17 cellular contexts compared by ENCODE assay signal in the genomic region with DNA sequence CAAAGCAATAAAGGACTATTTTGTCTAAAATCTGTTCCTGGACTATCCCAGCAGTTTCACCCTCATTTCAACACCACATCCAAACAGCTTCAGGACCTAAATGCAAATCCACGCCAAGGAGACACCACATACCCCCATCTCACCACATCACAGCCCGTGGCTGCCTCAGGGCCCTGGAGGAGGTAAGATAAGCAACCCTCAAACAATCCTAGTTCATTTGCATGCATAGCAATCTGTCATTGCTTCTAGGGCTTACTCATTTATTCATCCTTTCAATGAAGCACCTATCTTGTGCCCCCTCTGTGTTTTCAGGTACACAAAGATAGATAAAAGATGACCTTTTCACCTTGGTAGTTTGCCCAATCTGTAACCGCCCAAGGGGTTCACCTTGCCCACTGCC.
"Had no signal": no experiment of that assay in that cellular context is flagged by ENCODE, and none has a peak within 500 bp of the region (broad histone marks: within the 10 kb centered on the region; RNA-seq: fewer than 3 reads in every experiment).

No MANE protein-coding gene starts in this region.

- H3K36me3 ChIP-seq: ascending aorta, gastroesophageal sphincter, left lung, neutrophil, sigmoid colon, spleen had no signal

- ATAC-seq: activated naive CD8-positive, alpha-beta T cell treated with anti-CD3 and anti-CD28 coated beads, Interleukin-2, amount 50 U/mL, for 24 hours; gastroesophageal sphincter; left lung; naive thymus-derived CD8-positive, alpha-beta T cell had no signal

- H3K27me3 ChIP-seq: ascending aorta, gastroesophageal sphincter, left lung, neutrophil, sigmoid colon, testis had no signal

- H3K4me1 Mint-ChIP-seq: activated naive CD8-positive, alpha-beta T cell treated with anti-CD3 and anti-CD28 coated beads, Interleukin-2, amount 50 U/mL, for 24 hours; naive thymus-derived CD8-positive, alpha-beta T cell had no signal

- H3K27ac Mint-ChIP-seq: activated naive CD4-positive, alpha-beta T cell treated with anti-CD3 and anti-CD28 coated beads for 36 hours; activated naive CD8-positive, alpha-beta T cell treated with anti-CD3 and anti-CD28 coated beads, Interleukin-2, amount 50 U/mL, for 24 hours; activated T-helper 2 cell treated with anti-CD3 and anti-CD28 coated beads, Interferon-gamma antibody, Interleukin-2, Interleukin-4, amounts not matched to agents 10 μg/mL and 5 μg/mL and 100 μg/mL, durations not matched to agents 14 hours and 24 hours and 36 hours; naive thymus-derived CD8-positive, alpha-beta T cell; stimulated activated naive CD8-positive, alpha-beta T cell treated with anti-CD3 and anti-CD28 coated beads, Interleukin-15, Interleukin-2, amounts not matched to agents 100 ng/mL and 50 ng/mL, for 24 hours; T-helper 2 cell treated with Interferon-gamma antibody and Interleukin-4, amounts not matched to agents 5 μg/mL and 100 μg/mL, for 36 hours had no signal

- H3K4me3 ChIP-seq: ascending aorta, gastroesophageal sphincter, left lung, sigmoid colon, spleen, testis had no signal

- H3K79me2 ChIP-seq: parathyroid adenoma had no signal

- DNase-seq: activated CD4-positive, alpha-beta T cell treated with anti-CD3 and anti-CD28 coated beads, Interleukin-2, amount 50 U/mL, for 48 hours; activated CD4-positive, CD25-positive, alpha-beta regulatory T cell treated with anti-CD3 and anti-CD28 coated beads, Interleukin-2, amount 50 U/mL, for 72 hours; activated naive CD4-positive, alpha-beta T cell treated with anti-CD3 and anti-CD28 coated beads for 36 hours; activated naive CD8-positive, alpha-beta T cell treated with anti-CD3 and anti-CD28 coated beads, Interleukin-2, amount 50 U/mL, for 24 hours; left lung; naive thymus-derived CD8-positive, alpha-beta T cell; sigmoid colon; spleen; testis had no signal

- H3K27ac ChIP-seq: ascending aorta, gastroesophageal sphincter, left lung, neutrophil, parathyroid adenoma, sigmoid colon, spleen, testis had no signal

- FAIRE-seq: islet of Langerhans had no signal

- H3K9me3 ChIP-seq: ascending aorta, gastroesophageal sphincter, neutrophil, sigmoid colon, testis had no signal

- H3K4me1 ChIP-seq: ascending aorta, gastroesophageal sphincter, left lung, parathyroid adenoma, sigmoid colon, spleen, testis had no signal

- H3K4me3 Mint-ChIP-seq: activated naive CD4-positive, alpha-beta T cell treated with anti-CD3 and anti-CD28 coated beads for 36 hours; activated naive CD8-positive, alpha-beta T cell treated with anti-CD3 and anti-CD28 coated beads, Interleukin-2, amount 50 U/mL, for 24 hours; naive thymus-derived CD8-positive, alpha-beta T cell; stimulated activated naive CD8-positive, alpha-beta T cell treated with anti-CD3 and anti-CD28 coated beads, Interleukin-15, Interleukin-2, amounts not matched to agents 100 ng/mL and 50 ng/mL, for 24 hours; T-helper 2 cell treated with Interferon-gamma antibody and Interleukin-4, amounts not matched to agents 5 μg/mL and 100 μg/mL, for 36 hours had no signal

- H3K9ac ChIP-seq: parathyroid adenoma had no signal

- H3K36me3 Mint-ChIP-seq: naive thymus-derived CD8-positive, alpha-beta T cell had no signal

- H2AFZ ChIP-seq: parathyroid adenoma had no signal

- H3K9me3 Mint-ChIP-seq: activated naive CD4-positive, alpha-beta T cell treated with anti-CD3 and anti-CD28 coated beads for 36 hours; activated naive CD8-positive, alpha-beta T cell treated with anti-CD3 and anti-CD28 coated beads, Interleukin-2, amount 50 U/mL, for 24 hours; activated T-helper 2 cell treated with anti-CD3 and anti-CD28 coated beads, Interferon-gamma antibody, Interleukin-2, Interleukin-4, amounts not matched to agents 10 μg/mL and 5 μg/mL and 100 μg/mL, durations not matched to agents 14 hours and 24 hours and 36 hours; stimulated activated naive CD8-positive, alpha-beta T cell treated with anti-CD3 and anti-CD28 coated beads, Interleukin-15, Interleukin-2, amounts not matched to agents 100 ng/mL and 50 ng/mL, for 24 hours; T-helper 2 cell treated with Interferon-gamma antibody and Interleukin-4, amounts not matched to agents 5 μg/mL and 100 μg/mL, for 36 hours had no signal
